ENCODE assay signal across 13 cellular contexts in genomic region chr20:426564-426963, GRCh38. TPM values are rescaled to one million over a fixed set of nuclear protein-coding genes. Genes with fewer than 3 reads are reported as not detected.
DNase-seq lines count a peak whose midpoint lies in the region; ATAC-seq and TF ChIP-seq lines count a peak whose summit lies in the region.
"Had no signal": no experiment of that assay in that cellular context is flagged by ENCODE, and none has a peak within 500 bp of the region (broad histone marks: within the 10 kb centered on the region; RNA-seq: fewer than 3 reads in every experiment).

No MANE protein-coding gene starts in this region.

- no peak for TF ChIP-seq POLR2A in adrenal gland (IDR thresholded peaks at IDR 0.05)

- peaks cover 0 to 16% of the 10 kb centered on the region in 2 donors for H3K4me1 ChIP-seq in adrenal gland (replicated peaks in 1 of 2)
- H3K4me1 ChIP-seq: Caco-2 had no signal

- H3K4me3 Mint-ChIP-seq in activated CD4-positive, alpha-beta T cell treated with anti-CD3 and anti-CD28 coated beads, Interleukin-2, amount 10 ng/mL, durations not matched to agents 24 days and 14 days, result no peak overlapping the region
- peak overlapping the region; percentile 51 for H3K4me3 Mint-ChIP-seq in natural killer cell treated with Interleukin-12 subunit alpha and Interleukin-12 subunit beta and Interleukin-15 and Interleukin-18, amount 100 ng/mL, for 72 hours
- H3K4me3 Mint-ChIP-seq in natural killer cell (no peak overlapping the region), T-helper 17 cell (no peak overlapping the region)
- H3K4me3 Mint-ChIP-seq: CD4-positive, alpha-beta T cell; H9 had no signal

- WGBS in adrenal gland, 4 donors, result 72 to 86% (median 77%) methylated on average over 2 of the region's 2 CpGs

- H3K27ac Mint-ChIP-seq in activated CD4-positive, alpha-beta T cell treated with anti-CD3 and anti-CD28 coated beads, Interleukin-2, amount 10 ng/mL, durations not matched to agents 24 days and 14 days, result peak overlapping the region; percentile 23
- H3K27ac Mint-ChIP-seq in natural killer cell treated with Interleukin-12 subunit alpha and Interleukin-12 subunit beta and Interleukin-15 and Interleukin-18, amount 100 ng/mL, for 72 hours, result peak overlapping the region; percentile 54 to 93
- H3K27ac Mint-ChIP-seq in natural killer cell (no peak overlapping the region), T-helper 17 cell (peak overlapping the region; percentile 8)
- H3K27ac Mint-ChIP-seq: CD4-positive, alpha-beta T cell; H9 had no signal

- H3K4me3 ChIP-seq in adrenal gland, result no peak overlapping the region

- H3K27me3 ChIP-seq in adrenal gland, result no peaks in the 10 kb centered on the region

- ATAC-seq in natural killer cell treated with Interleukin-12 subunit alpha and Interleukin-12 subunit beta and Interleukin-15 and Interleukin-18, amount 100 ng/mL, for 72 hours, result peak in 1 of 2 donors; percentile 58
- ATAC-seq in natural killer cell, result no peak
- ATAC-seq in T-helper 17 cell, result no peak
- ATAC-seq in left colon, result no peak
- ATAC-seq: HepG2 had no signal

- H3K9me3 Mint-ChIP-seq in activated CD4-positive, alpha-beta T cell treated with anti-CD3 and anti-CD28 coated beads, Interleukin-2, amount 10 ng/mL, durations not matched to agents 24 days and 14 days, result no peaks in the 10 kb centered on the region
- H3K9me3 Mint-ChIP-seq in natural killer cell treated with Interleukin-12 subunit alpha and Interleukin-12 subunit beta and Interleukin-15 and Interleukin-18, amount 100 ng/mL, for 72 hours, result no peaks in the 10 kb centered on the region
- H3K9me3 Mint-ChIP-seq in natural killer cell, result no peaks in the 10 kb centered on the region
- H3K9me3 Mint-ChIP-seq: CD4-positive, alpha-beta T cell; H9 had no signal

- peaks cover 0 to 71% of the 10 kb centered on the region in 2 donors for H3K36me3 ChIP-seq in adrenal gland (replicated peaks in 1 of 2)

- TF ChIP-seq CTCF in natural killer cell (IDR thresholded peaks at IDR 0.05) (no peak), adrenal gland (IDR thresholded peaks at IDR 0.05) (no peak)

- no peak for DNase-seq in activated CD4-positive, alpha-beta T cell treated with anti-CD3 and anti-CD28 coated beads, Interleukin-2, amount 10 ng/mL, durations not matched to agents 24 days and 14 days
- DNase-seq in activated CD4-positive, alpha-beta T cell treated with anti-CD3 and anti-CD28 coated beads for 4 hours, result no peak
- DNase-seq in natural killer cell treated with Interleukin-12 subunit alpha and Interleukin-12 subunit beta and Interleukin-15 and Interleukin-18, amount 100 ng/mL, for 72 hours (ENCODE audit: low spot score), result no peak
- no peak for DNase-seq in natural killer cell
- no peak for DNase-seq in T-helper 17 cell
- no peak for DNase-seq in left colon
- DNase-seq in adrenal gland, result no peak
- DNase-seq: AML-193; Caco-2; CD4-positive, alpha-beta T cell; H9 had no signal

- H3K4me1 Mint-ChIP-seq in activated CD4-positive, alpha-beta T cell treated with anti-CD3 and anti-CD28 coated beads, Interleukin-2, amount 10 ng/mL, durations not matched to agents 24 days and 14 days, result peaks cover 40% of the 10 kb centered on the region
- peaks cover 22 to 36% of the 10 kb centered on the region in 2 donors for H3K4me1 Mint-ChIP-seq in natural killer cell treated with Interleukin-12 subunit alpha and Interleukin-12 subunit beta and Interleukin-15 and Interleukin-18, amount 100 ng/mL, for 72 hours (ENCODE audit: low read depth in 2 of 2)
- peaks cover 6 to 13% of the 10 kb centered on the region in 2 donors for H3K4me1 Mint-ChIP-seq in natural killer cell
- H3K4me1 Mint-ChIP-seq in T-helper 17 cell, result peaks cover 7% of the 10 kb centered on the region

- H3K27ac ChIP-seq in adrenal gland, result no peak overlapping the region
- H3K27ac ChIP-seq: C4-2B had no signal

- H3K9me3 ChIP-seq in T-helper 17 cell (ENCODE audit: control insufficient read depth, low read length, poor library complexity, severe bottlenecking), result no peaks in the 10 kb centered on the region
- no peaks in the 10 kb centered on the region for H3K9me3 ChIP-seq in adrenal gland (replicated peaks in 1 of 3)
- H3K9me3 ChIP-seq: Caco-2 had no signal

- intact Hi-C loops in activated CD4-positive, alpha-beta T cell treated with anti-CD3 and anti-CD28 coated beads, Interleukin-2, amount 10 ng/mL, durations not matched to agents 24 days and 14 days (cut with micrococcal nuclease), result no loop called here
- intact Hi-C loops in natural killer cell (cut with micrococcal nuclease) (no loop called here), left colon (cut with DNase I, micrococcal nuclease) (no loop called here), adrenal gland (cut with DNase I) (no loop called here)

- no peaks in the 10 kb centered on the region for H3K27me3 Mint-ChIP-seq in activated CD4-positive, alpha-beta T cell treated with anti-CD3 and anti-CD28 coated beads, Interleukin-2, amount 10 ng/mL, durations not matched to agents 24 days and 14 days
- H3K27me3 Mint-ChIP-seq in natural killer cell treated with Interleukin-12 subunit alpha and Interleukin-12 subunit beta and Interleukin-15 and Interleukin-18, amount 100 ng/mL, for 72 hours, result no peaks in the 10 kb centered on the region
- H3K27me3 Mint-ChIP-seq in natural killer cell (ENCODE audit: low read depth in 2 of 2) (no peaks in the 10 kb centered on the region), T-helper 17 cell (no peaks in the 10 kb centered on the region)
- H3K27me3 Mint-ChIP-seq: CD4-positive, alpha-beta T cell had no signal

- H3K36me3 Mint-ChIP-seq in activated CD4-positive, alpha-beta T cell treated with anti-CD3 and anti-CD28 coated beads, Interleukin-2, amount 10 ng/mL, durations not matched to agents 24 days and 14 days (ENCODE audit: low read depth), result peaks cover 79% of the 10 kb centered on the region
- peaks cover 15% of the 10 kb centered on the region for H3K36me3 Mint-ChIP-seq in natural killer cell treated with Interleukin-12 subunit alpha and Interleukin-12 subunit beta and Interleukin-15 and Interleukin-18, amount 100 ng/mL, for 72 hours
- H3K36me3 Mint-ChIP-seq in natural killer cell (no peaks in the 10 kb centered on the region), T-helper 17 cell (ENCODE audit: low read depth) (peaks cover 8% of the 10 kb centered on the region)

RNA-seq across cellular contexts. Expression of gene RBCK1, which starts 18.5 kb away (rescaled TPM):
- total RNA-seq in activated CD4-positive, alpha-beta T cell treated with anti-CD3 and anti-CD28 coated beads, Interleukin-2, amount 10 ng/mL, durations not matched to agents 24 days and 14 days, result 128 and 135 TPM in 2 replicates
- 100 to 1,000 TPM; 157 to 159 TPM for total RNA-seq in natural killer cell treated with Interleukin-12 subunit alpha and Interleukin-12 subunit beta and Interleukin-15 and Interleukin-18, amount 100 ng/mL, for 72 hours
- total RNA-seq in natural killer cell, result 100 to 1,000 TPM; 102 to 131 (median 104) TPM
- 10 to 100 TPM; 62.1 to 72.7 TPM for total RNA-seq in T-helper 17 cell
- 100 to 1,000 TPM; 103 to 134 TPM for total RNA-seq in left colon
- total RNA-seq in adrenal gland, result 100 to 1,000 TPM in 6 of 8 donors, 10 to 100 TPM in 2; 79.4 to 163 (median 128) TPM
- polyA plus RNA-seq in adrenal gland, result 100 to 1,000 TPM in 2 of 3 donors, 10 to 100 TPM in 1; 82.9 to 339 (median 253) TPM

RNA-seq across cellular contexts. Expression of gene TBC1D20, which starts 35.8 kb away (rescaled TPM):
- total RNA-seq in activated CD4-positive, alpha-beta T cell treated with anti-CD3 and anti-CD28 coated beads, Interleukin-2, amount 10 ng/mL, durations not matched to agents 24 days and 14 days, result 34.3 and 35.4 TPM in 2 replicates
- total RNA-seq in natural killer cell treated with Interleukin-12 subunit alpha and Interleukin-12 subunit beta and Interleukin-15 and Interleukin-18, amount 100 ng/mL, for 72 hours, result 10 to 100 TPM; 46.4 to 56.8 TPM
- 10 to 100 TPM; 32.5 to 47.6 (median 44.2) TPM for total RNA-seq in natural killer cell
- 10 to 100 TPM; 20.6 to 29.4 TPM for total RNA-seq in T-helper 17 cell
- 10 to 100 TPM; 29.0 to 32.3 TPM for total RNA-seq in left colon
- 10 to 100 TPM; 37.5 to 53.6 (median 47.7) TPM for total RNA-seq in adrenal gland
- 10 to 100 TPM; 23.8 to 38.5 (median 38.2) TPM for polyA plus RNA-seq in adrenal gland

RNA-seq across cellular contexts. Expression of gene TRIB3, which starts 46.0 kb away (rescaled TPM):
- total RNA-seq in activated CD4-positive, alpha-beta T cell treated with anti-CD3 and anti-CD28 coated beads, Interleukin-2, amount 10 ng/mL, durations not matched to agents 24 days and 14 days, result 39.3 and 41.1 TPM in 2 replicates
- total RNA-seq in natural killer cell treated with Interleukin-12 subunit alpha and Interleukin-12 subunit beta and Interleukin-15 and Interleukin-18, amount 100 ng/mL, for 72 hours, result 10 to 100 TPM; 18.0 to 21.6 TPM
- total RNA-seq in natural killer cell, result 1 to 10 TPM; 4.0 to 8.9 (median 7.7) TPM
- 1 to 10 TPM; 1.8 to 3.3 TPM for total RNA-seq in T-helper 17 cell
- total RNA-seq in left colon, result 10 to 100 TPM in 1 of 2 donors, 1 to 10 TPM in 1; 6.4 to 16.7 TPM
- total RNA-seq in adrenal gland, result 10 to 100 TPM in 4 of 8 donors, 1 to 10 TPM in 4; 6.4 to 39.7 (median 11.0) TPM
- 10 to 100 TPM in 1 of 3 donors, 1 to 10 TPM in 2; 4.3 to 10.8 (median 5.3) TPM for polyA plus RNA-seq in adrenal gland

Comparison
In these comparisons a context has a peak if more than half of its experiments do, and no peak if none do; other contexts are left out.
1. H3K27ac Mint-ChIP-seq: peak in activated CD4-positive, alpha-beta T cell treated with anti-CD3 and anti-CD28 coated beads, Interleukin-2, amount 10 ng/mL, durations not matched to agents 24 days and 14 days (single experiment), natural killer cell treated with Interleukin-12 subunit alpha and Interleukin-12 subunit beta and Interleukin-15 and Interleukin-18, amount 100 ng/mL, for 72 hours (2 of 2) and T-helper 17 cell (single experiment); none in natural killer cell (0 of 2).